In genomic region chr16:84656557-84657130, GRCh38 we compare ENCODE assay signal across 19 cellular contexts. TPM values are rescaled to one million over a fixed set of nuclear protein-coding genes. Genes with fewer than 3 reads are reported as not detected.
DNase-seq lines count a peak whose midpoint lies in the region; ATAC-seq and TF ChIP-seq lines count a peak whose summit lies in the region.
"Had no signal": no experiment of that assay in that cellular context is flagged by ENCODE, and none has a peak within 500 bp of the region (broad histone marks: within the 10 kb centered on the region; RNA-seq: fewer than 3 reads in every experiment).

No MANE protein-coding gene starts in this region.

- POLR2A ChIA-PET in T-cell (lab: Charles Lee), result no interaction called here

- H3K9me3 ChIP-seq in vagina, result no peaks in the 10 kb centered on the region
- H3K9me3 ChIP-seq: ascending aorta, ovary, right atrium auricular region had no signal

- CTCF ChIA-PET in activated naive CD4-positive, alpha-beta T cell treated with anti-CD3 and anti-CD28 coated beads for 36 hours (lab: Charles Lee), result interaction anchor here (0.9 to 1.4 kb wide), 3 partner anchors 15 to 69 kb away, joined by 3 to 5 read pairs (median 4); no protein-coding TSS in a partner anchor
- CTCF ChIA-PET in T-cell (lab: Charles Lee), result interaction anchor here (0.7 to 1.4 kb wide), 2 partner anchors 15 to 16 kb away, joined by 8 read pairs; no protein-coding TSS in a partner anchor

- peak overlapping the region; percentile 81 for H3K27ac Mint-ChIP-seq in activated naive CD4-positive, alpha-beta T cell treated with anti-CD3 and anti-CD28 coated beads for 36 hours
- peak overlapping the region; percentile 72 to 79 for H3K27ac Mint-ChIP-seq in T-cell
- H3K27ac Mint-ChIP-seq in activated naive CD8-positive, alpha-beta T cell treated with anti-CD3 and anti-CD28 coated beads, Interleukin-2, amount 50 U/mL, for 24 hours, result peak overlapping the region; percentile 64
- peak overlapping the region; percentile 84 for H3K27ac Mint-ChIP-seq in stimulated activated naive B cell treated with anti-CD40 and anti-IgM and Interleukin-4, amounts not matched to agents 10 μg/mL and 1 μg/mL and 100 μg/mL, for 72 hours

- H3K9me3 Mint-ChIP-seq in activated naive CD4-positive, alpha-beta T cell treated with anti-CD3 and anti-CD28 coated beads for 36 hours, result no peaks in the 10 kb centered on the region
- no peaks in the 10 kb centered on the region for H3K9me3 Mint-ChIP-seq in T-cell
- no peaks in the 10 kb centered on the region for H3K9me3 Mint-ChIP-seq in activated naive CD8-positive, alpha-beta T cell treated with anti-CD3 and anti-CD28 coated beads, Interleukin-2, amount 50 U/mL, for 24 hours
- H3K9me3 Mint-ChIP-seq in stimulated activated naive B cell treated with anti-CD40 and anti-IgM and Interleukin-4, amounts not matched to agents 10 μg/mL and 1 μg/mL and 100 μg/mL, for 72 hours, result no peaks in the 10 kb centered on the region

- no peak overlapping the region for H3K4me3 Mint-ChIP-seq in activated naive CD4-positive, alpha-beta T cell treated with anti-CD3 and anti-CD28 coated beads for 36 hours
- H3K4me3 Mint-ChIP-seq in T-cell, result peak overlapping the region in 2 of 3 donors; percentile 41 to 69
- H3K4me3 Mint-ChIP-seq in activated naive CD8-positive, alpha-beta T cell treated with anti-CD3 and anti-CD28 coated beads, Interleukin-2, amount 50 U/mL, for 24 hours, result no peak overlapping the region
- peak overlapping the region; percentile 39 to 72 for H3K4me3 Mint-ChIP-seq in stimulated activated naive B cell treated with anti-CD40 and anti-IgM and Interleukin-4, amounts not matched to agents 10 μg/mL and 1 μg/mL and 100 μg/mL, for 72 hours

- H3K36me3 ChIP-seq in vagina, result peaks cover 6 to 72% of the 10 kb centered on the region in 2 donors
- H3K36me3 ChIP-seq: ovary had no signal

- H3K4me3 ChIP-seq in vagina, result no peak overlapping the region
- H3K4me3 ChIP-seq: ascending aorta, K562, ovary, right atrium auricular region had no signal

- ATAC-seq in T-cell (replicated peaks in 1 of 4), result peak in 1 of 4 experiments; percentile 36
- ATAC-seq in activated naive CD8-positive, alpha-beta T cell treated with anti-CD3 and anti-CD28 coated beads, Interleukin-2, amount 50 U/mL, for 24 hours, result no peak
- peak; percentile 75 to 76 for ATAC-seq in stimulated activated naive B cell treated with anti-CD40 and anti-IgM and Interleukin-4, amounts not matched to agents 10 μg/mL and 1 μg/mL and 100 μg/mL, for 72 hours (replicated peaks)
- ATAC-seq: K562 had no signal

- H3K4me1 Mint-ChIP-seq in activated naive CD4-positive, alpha-beta T cell treated with anti-CD3 and anti-CD28 coated beads for 36 hours (ENCODE audit: low read depth), result peaks cover 62% of the 10 kb centered on the region
- peaks cover 53 to 81% (median 78%) of the 10 kb centered on the region in 3 donors for H3K4me1 Mint-ChIP-seq in T-cell
- H3K4me1 Mint-ChIP-seq in activated naive CD8-positive, alpha-beta T cell treated with anti-CD3 and anti-CD28 coated beads, Interleukin-2, amount 50 U/mL, for 24 hours, result peaks cover 35% of the 10 kb centered on the region
- H3K4me1 Mint-ChIP-seq in stimulated activated naive B cell treated with anti-CD40 and anti-IgM and Interleukin-4, amounts not matched to agents 10 μg/mL and 1 μg/mL and 100 μg/mL, for 72 hours, result peaks cover 18 to 52% of the 10 kb centered on the region in 2 donors

- TF ChIP-seq POLR2A in vagina (IDR thresholded peaks at IDR 0.05), result no peak

- intact Hi-C loops in activated naive CD4-positive, alpha-beta T cell treated with anti-CD3 and anti-CD28 coated beads for 36 hours (cut with micrococcal nuclease), result no loop called here
- intact Hi-C loops in vagina (cut with DNase I), result no loop called here

- no peak overlapping the region for H3K27ac ChIP-seq in vagina
- H3K27ac ChIP-seq: ascending aorta, ovary, right atrium auricular region had no signal

- no peaks in the 10 kb centered on the region for H3K27me3 Mint-ChIP-seq in activated naive CD4-positive, alpha-beta T cell treated with anti-CD3 and anti-CD28 coated beads for 36 hours (ENCODE audit: low read depth)
- H3K27me3 Mint-ChIP-seq in T-cell, result no peaks in the 10 kb centered on the region
- H3K27me3 Mint-ChIP-seq in activated naive CD8-positive, alpha-beta T cell treated with anti-CD3 and anti-CD28 coated beads, Interleukin-2, amount 50 U/mL, for 24 hours, result no peaks in the 10 kb centered on the region
- H3K27me3 Mint-ChIP-seq in stimulated activated naive B cell treated with anti-CD40 and anti-IgM and Interleukin-4, amounts not matched to agents 10 μg/mL and 1 μg/mL and 100 μg/mL, for 72 hours, result no peaks in the 10 kb centered on the region

- no peaks in the 10 kb centered on the region for H3K4me1 ChIP-seq in vagina
- H3K4me1 ChIP-seq: ascending aorta, right atrium auricular region had no signal

- no peak for TF ChIP-seq CTCF in vagina (IDR thresholded peaks at IDR 0.05)

- no peak for DNase-seq in activated naive CD4-positive, alpha-beta T cell treated with anti-CD3 and anti-CD28 coated beads for 36 hours
- no peak for DNase-seq in activated naive CD4-positive, alpha-beta T cell (lab: John Stamatoyannopoulos, UW)
- DNase-seq in T-cell, result no peak
- no peak for DNase-seq in activated naive CD8-positive, alpha-beta T cell treated with anti-CD3 and anti-CD28 coated beads, Interleukin-2, amount 50 U/mL, for 24 hours
- no peak for DNase-seq in stimulated activated naive B cell treated with anti-CD40 and anti-IgM and Interleukin-4, amounts not matched to agents 10 μg/mL and 1 μg/mL and 100 μg/mL, for 72 hours
- DNase-seq in NCI-H2227 (lab: John Stamatoyannopoulos, UW; ENCODE audit: unreplicated experiment), result no peak
- no peak for DNase-seq in DMS153 (lab: John Stamatoyannopoulos, UW)
- no peak for DNase-seq in vagina (ENCODE audit: extremely low spot score in 2 of 2)
- DNase-seq: DMS53; foreskin melanocyte; MM.1S; NCI-H146; NCI-H2171 treated with DMSO at 0.1 percent for 48 hours; NCI-H69; ovary; stimulated activated CD8-positive, alpha-beta memory T cell treated with anti-CD3 and anti-CD28 coated beads, Interleukin-4, amount 100 ng/mL, for 48 hours had no signal

- no peaks in the 10 kb centered on the region for H3K27me3 ChIP-seq in vagina
- H3K27me3 ChIP-seq: ascending aorta, ovary, right atrium auricular region had no signal

- peaks cover 26% of the 10 kb centered on the region for H3K36me3 Mint-ChIP-seq in activated naive CD4-positive, alpha-beta T cell treated with anti-CD3 and anti-CD28 coated beads for 36 hours (ENCODE audit: low read depth)
- peaks cover 47% of the 10 kb centered on the region for H3K36me3 Mint-ChIP-seq in T-cell
- peaks cover 40% of the 10 kb centered on the region for H3K36me3 Mint-ChIP-seq in activated naive CD8-positive, alpha-beta T cell treated with anti-CD3 and anti-CD28 coated beads, Interleukin-2, amount 50 U/mL, for 24 hours (ENCODE audit: low read depth)
- H3K36me3 Mint-ChIP-seq in stimulated activated naive B cell treated with anti-CD40 and anti-IgM and Interleukin-4, amounts not matched to agents 10 μg/mL and 1 μg/mL and 100 μg/mL, for 72 hours, result peaks cover 58 to 73% of the 10 kb centered on the region in 2 donors

RNA-seq across cellular contexts. Expression of gene KLHL36, which starts 8.3 kb away (rescaled TPM):
- 10 to 100 TPM; 45.7 to 50.3 TPM for total RNA-seq in activated naive CD4-positive, alpha-beta T cell treated with anti-CD3 and anti-CD28 coated beads for 36 hours
- 100 to 1,000 TPM in 3 of 5 donors, 10 to 100 TPM in 2; 96.1 to 135 (median 127) TPM for total RNA-seq in T-cell
- total RNA-seq in vagina, result 39.3 TPM

RNA-seq across cellular contexts. Expression of gene COTL1, which starts 38.8 kb away (rescaled TPM):
- 100 to 1,000 TPM; 325 to 328 TPM for total RNA-seq in activated naive CD4-positive, alpha-beta T cell treated with anti-CD3 and anti-CD28 coated beads for 36 hours
- total RNA-seq in T-cell (100 to 1,000 TPM; 205 to 265 (median 221) TPM), vagina (67.8 TPM)

RNA-seq across cellular contexts. Expression of gene USP10, which starts 43.2 kb away (rescaled TPM):
- 10 to 100 TPM; 93.9 to 95.2 TPM for total RNA-seq in activated naive CD4-positive, alpha-beta T cell treated with anti-CD3 and anti-CD28 coated beads for 36 hours
- total RNA-seq in T-cell (100 to 1,000 TPM in 3 of 5 donors, 10 to 100 TPM in 2; 80.4 to 122 (median 104) TPM), vagina (42.5 TPM)

Comparison
In these comparisons a context has a peak if more than half of its experiments do, and no peak if none do; other contexts are left out.
1. H3K4me3 Mint-ChIP-seq: peak in T-cell (2 of 3) and stimulated activated naive B cell treated with anti-CD40 and anti-IgM and Interleukin-4, amounts not matched to agents 10 μg/mL and 1 μg/mL and 100 μg/mL, for 72 hours (2 of 2); none in activated naive CD4-positive, alpha-beta T cell treated with anti-CD3 and anti-CD28 coated beads for 36 hours (single experiment) and activated naive CD8-positive, alpha-beta T cell treated with anti-CD3 and anti-CD28 coated beads, Interleukin-2, amount 50 U/mL, for 24 hours (single experiment).
2. Peak in every context shown above with its lines, with median percentiles within 50 percentile points of each other: H3K27ac Mint-ChIP-seq.